In the genomic region with DNA sequence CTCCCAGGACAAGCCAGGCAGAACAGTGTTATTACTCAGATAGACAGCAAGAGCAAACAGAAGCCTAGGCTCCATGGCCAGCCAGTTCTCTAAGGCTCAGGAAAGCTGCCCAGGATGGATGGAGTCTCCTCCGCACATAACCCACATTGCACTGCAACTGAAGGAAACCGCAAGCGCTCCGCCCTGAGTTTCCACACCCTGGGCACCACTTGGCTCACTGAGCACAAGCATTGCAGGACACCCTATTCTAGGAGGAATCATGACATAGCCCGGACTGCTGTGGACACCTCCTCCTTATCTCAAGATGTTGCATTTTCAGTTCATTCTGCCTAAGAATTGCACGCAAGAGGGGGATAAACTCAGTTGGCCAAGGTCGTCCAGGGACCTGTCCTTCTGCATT, we compare ENCODE assay signal across 37 cellular contexts. TPM values are rescaled to one million over a fixed set of nuclear protein-coding genes. Genes with fewer than 3 reads are reported as not detected.
"Had no signal": no experiment of that assay in that cellular context is flagged by ENCODE, and none has a peak within 500 bp of the region (broad histone marks: within the 10 kb centered on the region; RNA-seq: fewer than 3 reads in every experiment).

No MANE protein-coding gene starts in this region.

- H3K36me3 ChIP-seq: adrenal gland had no signal

- ATAC-seq: activated naive CD4-positive, alpha-beta T cell treated with anti-CD3 and anti-CD28 coated beads, Interleukin-2, amount 50 U/mL, for 72 hours; activated T-cell treated with anti-CD3 and anti-CD28 coated beads, Interleukin-2, amount 50 U/mL, for 4 hours had no signal

- H3K4me3 ChIP-seq: adrenal gland had no signal

- H3K4me1 ChIP-seq: adrenal gland had no signal

- H3K27ac ChIP-seq: adrenal gland, KMS-11, VCaP had no signal

- H3K9me3 ChIP-seq: adrenal gland had no signal

- DNase-seq: activated B cell treated with CpG ODN at 0.5 μM for 24 hours; activated CD4-positive, alpha-beta memory T cell treated with anti-CD3 and anti-CD28 coated beads for 36 hours; activated CD4-positive, alpha-beta T cell treated with anti-CD3 and anti-CD28 coated beads for 4 hours; activated CD4-positive, alpha-beta T cell treated with anti-CD3 and anti-CD28 coated beads, Interleukin-2, amount 50 U/mL, for 1 hour; activated CD4-positive, CD25-positive, alpha-beta regulatory T cell treated with anti-CD3 and anti-CD28 coated beads, Interleukin-2, amount 50 U/mL, for 72 hours; activated CD8-positive, alpha-beta memory T cell treated with anti-CD3 and anti-CD28 coated beads, Interleukin-2, amount 50 U/mL, for 4 hours; activated gamma-delta T cell treated with Interleukin-2 at 50 U/mL for 16 hours; activated naive CD4-positive, alpha-beta T cell treated with anti-CD3 and anti-CD28 coated beads for 36 hours; activated T-cell treated with anti-CD3 and anti-CD28 coated beads for 4 hours; activated T-cell treated with anti-CD3 and anti-CD28 coated beads, Interleukin-2, amount 50 U/mL, for 4 hours; adrenal gland; caudate nucleus; cerebellar nuclear complex; MM.1S; NCI-H1048; NCI-H1105 treated with DMSO at 0.1 percent for 48 hours; NCI-H1436; NCI-H1694; NCI-H1930; NCI-H2081 treated with DMSO at 0.1 percent for 48 hours; NCI-H226; NCI-H446 treated with DMSO at 0.1 percent for 48 hours; NCI-H524; NCI-H69; NK-92 treated with Interleukin-12 subunit alpha and Interleukin-12 subunit beta, amount 100 ng/mL, for 24 hours; OCI-M1; SHP77 treated with DMSO at 0.1 percent for 48 hours; SW 1271; T-helper 1 cell; T-helper 2 cell; T-helper 9 cell had no signal

RNA-seq across cellular contexts. Expression of a gene that starts 42.9 kb away (rescaled TPM):
- total RNA-seq: activated B cell treated with CpG ODN at 0.5 μM for 24 hours; activated CD4-positive, alpha-beta memory T cell treated with anti-CD3 and anti-CD28 coated beads for 36 hours; activated naive CD4-positive, alpha-beta T cell treated with anti-CD3 and anti-CD28 coated beads for 36 hours; activated naive CD4-positive, alpha-beta T cell treated with anti-CD3 and anti-CD28 coated beads, Interleukin-2, amount 50 U/mL, for 72 hours; activated T-cell treated with anti-CD3 and anti-CD28 coated beads, Interleukin-2, amount 50 U/mL, for 4 hours; activated T-helper 1 cell treated with anti-CD3 and anti-CD28 coated beads, Interleukin-12 subunit alpha, Interleukin-12 subunit beta, Interleukin-2, Interleukin-4 antibody, amounts not matched to agents 30 ng/mL and 10 ng/mL and 1 ng/mL, durations not matched to agents 14 hours and 24 hours and 36 hours; bronchial epithelial cell; LHCN-M2 had no signal
- polyA plus RNA-seq: adrenal gland had no signal
